ENCODE assay signal across 8 cellular contexts in the genomic region with DNA sequence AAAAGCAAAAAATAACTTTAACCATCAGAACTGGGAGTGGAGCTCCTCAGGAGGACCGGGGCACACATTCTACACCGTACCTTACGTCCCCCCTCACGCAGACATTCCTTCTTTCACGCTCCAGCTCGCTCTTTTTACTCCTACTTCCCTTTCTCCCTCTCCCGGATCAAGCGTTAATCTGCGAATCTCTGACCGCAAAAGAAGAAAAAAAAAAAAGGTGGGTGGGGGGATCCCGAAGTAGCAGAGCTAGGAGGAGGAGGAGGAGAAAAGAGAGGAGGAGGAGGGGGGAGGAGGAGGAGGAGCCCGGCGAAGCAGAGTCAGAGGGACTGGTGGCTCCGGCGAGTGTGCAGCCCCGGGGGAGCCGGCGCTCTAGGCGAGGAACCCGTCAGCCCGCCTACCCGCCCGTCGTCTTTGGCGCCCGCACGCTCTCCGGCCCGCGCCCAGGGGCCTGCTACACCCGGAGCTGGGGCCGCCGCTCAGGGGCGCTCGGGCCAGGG.
DNase-seq lines count a peak whose midpoint lies in the region; ATAC-seq and TF ChIP-seq lines count a peak whose summit lies in the region.

A gene (plus strand): TSS at position 320 of the 497 bp plus-strand sequence.

- peaks cover 7 to 45% (median 33%) of the 10 kb centered on the region in 5 donors for H3K27me3 ChIP-seq in subcutaneous abdominal adipose tissue (ENCODE audit: control insufficient read depth in 5 of 5, insufficient read depth in 4 of 5, low read length in 5 of 5)

- no peaks in the 10 kb centered on the region for H3K4me1 Mint-ChIP-seq in memory B cell

- H3K9me3 ChIP-seq in subcutaneous abdominal adipose tissue (ENCODE audit: control insufficient read depth in 5 of 5, low read length in 5 of 5): peaks cover 0 to under 1% (median 0%) of the 10 kb centered on the region in 5 donors

- H3K4me3 ChIP-seq in choroid plexus epithelial cell (ENCODE audit: low read depth, low read length) (peak within 1 kb of the TSS; percentile 48), subcutaneous abdominal adipose tissue (ENCODE audit: low read depth in 1 of 5, low read length in 5 of 5) (peak within 1 kb of the TSS; percentile 27 to 60 (median 39))

- H3K9ac ChIP-seq in subcutaneous abdominal adipose tissue (ENCODE audit: low read length in 5 of 5): no peak within 1 kb of the TSS

- H3K4me3 Mint-ChIP-seq in memory B cell: peak within 1 kb of the TSS; percentile 67

- no peaks in the 10 kb centered on the region for H3K36me3 Mint-ChIP-seq in memory B cell

- peaks cover 0 to 17% (median 9%) of the 10 kb centered on the region in 5 donors for H3K4me1 ChIP-seq in subcutaneous abdominal adipose tissue (ENCODE audit: control insufficient read depth in 5 of 5, insufficient read depth in 5 of 5, low read length in 5 of 5)

- peak; percentile 81 for DNase-seq in DMS 273 (lab: John Stamatoyannopoulos, UW; ENCODE audit: unreplicated experiment)
- DNase-seq in NCI-H510A (lab: John Stamatoyannopoulos, UW): peak; percentile 21
- DNase-seq in choroid plexus epithelial cell (ENCODE audit: low read depth): no peak
- DNase-seq in memory B cell (ENCODE audit: low spot score in 2 of 2): no peak
- DNase-seq in NCI-H2196 treated with DMSO at 0.1 percent for 48 hours (lab: John Stamatoyannopoulos, UW; ENCODE audit: unreplicated experiment): no peak
- DNase-seq in hippocampal formation (lab: John Stamatoyannopoulos, UW): no peak
- no peak for DNase-seq in foreskin melanocyte

- no peaks in the 10 kb centered on the region for H3K36me3 ChIP-seq in subcutaneous abdominal adipose tissue (ENCODE audit: control insufficient read depth in 5 of 5, insufficient read depth in 5 of 5, low read length in 5 of 5)

- H3K27me3 Mint-ChIP-seq in memory B cell: peaks cover 8% of the 10 kb centered on the region

- no peak for TF ChIP-seq CTCF in choroid plexus epithelial cell (conservative IDR thresholded peaks at IDR 0.05; ENCODE audit: low read depth, low read length)

- no peak within 1 kb of the TSS for H3K27ac ChIP-seq in subcutaneous abdominal adipose tissue (ENCODE audit: low read depth, low read length)

- H3K9me3 Mint-ChIP-seq in memory B cell: no peaks in the 10 kb centered on the region

- H3K27ac Mint-ChIP-seq in memory B cell: no peak within 1 kb of the TSS

- ATAC-seq in memory B cell (ENCODE audit: low read depth): peak; percentile 47

Comparison
In these comparisons a context has a peak if more than half of its experiments do, and no peak if none do; other contexts are left out.
1. DNase-seq: peak in DMS 273 (single experiment) and NCI-H510A (single experiment); none in choroid plexus epithelial cell (single experiment), memory B cell (0 of 2), NCI-H2196 treated with DMSO at 0.1 percent for 48 hours (single experiment), hippocampal formation (0 of 2) and foreskin melanocyte (single experiment).